Comparison of ENCODE assay signal across 26 cellular contexts in the genomic region with DNA sequence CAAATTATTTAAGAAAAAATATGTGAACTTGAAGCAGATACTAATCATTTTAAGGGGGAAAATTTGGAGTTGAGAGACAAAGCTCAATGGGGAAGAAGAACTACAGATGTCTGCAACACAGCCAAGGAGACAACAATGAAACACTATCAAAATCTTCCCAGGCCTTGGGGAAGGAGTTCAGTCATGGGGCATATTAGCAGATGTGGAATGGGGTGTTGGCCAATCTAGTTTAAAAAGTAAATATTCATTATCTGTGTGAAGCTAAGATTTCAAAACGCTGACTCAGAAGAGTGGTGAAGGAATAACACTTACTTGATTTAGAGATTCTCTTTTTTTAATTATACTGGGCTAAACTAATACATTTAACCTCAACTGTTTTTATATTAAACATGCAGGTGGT.
DNase-seq lines count a peak whose midpoint lies in the region; ATAC-seq, FAIRE-seq and TF ChIP-seq lines count a peak whose summit lies in the region.
"Had no signal": no experiment of that assay in that cellular context is flagged by ENCODE, and none has a peak within 500 bp of the region (broad histone marks: within the 10 kb centered on the region; RNA-seq: fewer than 3 reads in every experiment).

No MANE protein-coding gene starts in this region.

- no peaks in the 10 kb centered on the region for H3K36me3 Mint-ChIP-seq in astrocyte (ENCODE audit: low read depth, unreplicated experiment)
- H3K36me3 Mint-ChIP-seq: activated naive CD8-positive, alpha-beta T cell treated with anti-CD3 and anti-CD28 coated beads for 36 hours; CD8-positive, alpha-beta T cell; mesothelial cell of epicardium had no signal

- no peak for FAIRE-seq in astrocyte (lab: Jason Lieb, UNC)
- FAIRE-seq: GM12891, H54 had no signal

- H3K27ac Mint-ChIP-seq in astrocyte (ENCODE audit: unreplicated experiment): no peak overlapping the region
- H3K27ac Mint-ChIP-seq: activated CD8-positive, alpha-beta T cell treated with anti-CD3 and anti-CD28 coated beads, Interleukin-2, amount 10 ng/mL, durations not matched to agents 7 days and 5 days; activated naive CD8-positive, alpha-beta T cell treated with anti-CD3 and anti-CD28 coated beads for 36 hours; CD8-positive, alpha-beta T cell; mesothelial cell of epicardium; naive thymus-derived CD8-positive, alpha-beta T cell had no signal

- ATAC-seq in HG02798 (IDR thresholded peaks at IDR 0.05; ENCODE audit: poor library complexity, unreplicated experiment): no peak
- no peak for ATAC-seq in HG03135 (IDR thresholded peaks at IDR 0.05; ENCODE audit: unreplicated experiment)
- ATAC-seq in HG02884 (IDR thresholded peaks at IDR 0.05; ENCODE audit: unreplicated experiment): no peak
- ATAC-seq: activated CD8-positive, alpha-beta T cell treated with anti-CD3 and anti-CD28 coated beads, Interleukin-2, amount 10 ng/mL, durations not matched to agents 7 days and 5 days; CD8-positive, alpha-beta T cell; heart right ventricle; left lung; naive thymus-derived CD8-positive, alpha-beta T cell had no signal

- H3K4me2 ChIP-seq in astrocyte (ENCODE audit: low read length): no peak overlapping the region
- no peak overlapping the region for H3K4me2 ChIP-seq in fibroblast of lung (ENCODE audit: extremely low read depth, insufficient read depth, low read length)

- H3K4me1 Mint-ChIP-seq in astrocyte (ENCODE audit: low read depth, unreplicated experiment): peaks cover 6% of the 10 kb centered on the region
- H3K4me1 Mint-ChIP-seq: activated naive CD8-positive, alpha-beta T cell treated with anti-CD3 and anti-CD28 coated beads for 36 hours; mesothelial cell of epicardium; naive thymus-derived CD8-positive, alpha-beta T cell had no signal

- no peaks in the 10 kb centered on the region for H3K27me3 ChIP-seq in astrocyte (ENCODE audit: insufficient read depth, low read length)
- no peaks in the 10 kb centered on the region for H3K27me3 ChIP-seq in fibroblast of lung (ENCODE audit: control insufficient read depth, insufficient read depth, low read length)
- H3K27me3 ChIP-seq: heart right ventricle, left lung had no signal

- H3K36me3 ChIP-seq in astrocyte (ENCODE audit: insufficient read depth, low read length) (no peaks in the 10 kb centered on the region), fibroblast of lung (ENCODE audit: control insufficient read depth, insufficient read depth, low read length) (no peaks in the 10 kb centered on the region)
- H3K36me3 ChIP-seq: heart right ventricle, left lung, thoracic aorta had no signal

- H4K20me1 ChIP-seq in astrocyte (ENCODE audit: insufficient read depth, low read length) (no peaks in the 10 kb centered on the region), fibroblast of lung (ENCODE audit: control insufficient read depth, extremely low read depth, insufficient read depth, low read length) (no peaks in the 10 kb centered on the region)

- H3K9me3 ChIP-seq in astrocyte (ENCODE audit: insufficient read depth, low read depth, low read length): no peaks in the 10 kb centered on the region
- no peaks in the 10 kb centered on the region for H3K9me3 ChIP-seq in fibroblast of lung (ENCODE audit: control insufficient read depth, insufficient read depth, low read depth, low read length)
- H3K9me3 ChIP-seq: thoracic aorta had no signal

- peaks cover 2% of the 10 kb centered on the region for H3K27me3 Mint-ChIP-seq in astrocyte (ENCODE audit: low read depth, unreplicated experiment)
- H3K27me3 Mint-ChIP-seq: activated naive CD8-positive, alpha-beta T cell treated with anti-CD3 and anti-CD28 coated beads for 36 hours; naive thymus-derived CD8-positive, alpha-beta T cell had no signal

- peaks cover 3% of the 10 kb centered on the region for H3K4me1 ChIP-seq in astrocyte (ENCODE audit: insufficient read depth, low read length)
- H3K4me1 ChIP-seq in fibroblast of lung (ENCODE audit: control insufficient read depth, extremely low read depth, insufficient read depth, low read length): no peaks in the 10 kb centered on the region
- H3K4me1 ChIP-seq: heart right ventricle, left lung had no signal

- no peak overlapping the region for H3K9ac ChIP-seq in astrocyte (ENCODE audit: low read length)
- no peak overlapping the region for H3K9ac ChIP-seq in fibroblast of lung (ENCODE audit: insufficient read depth, low read length)

- H3K79me2 ChIP-seq in astrocyte (ENCODE audit: insufficient read depth, low read length) (no peaks in the 10 kb centered on the region), fibroblast of lung (ENCODE audit: control insufficient read depth, insufficient read depth, low read length) (no peaks in the 10 kb centered on the region)

- no peaks in the 10 kb centered on the region for H3K9me3 Mint-ChIP-seq in astrocyte (ENCODE audit: unreplicated experiment)

- H2AFZ ChIP-seq in astrocyte (ENCODE audit: low read depth, low read length) (no peak overlapping the region), fibroblast of lung (ENCODE audit: low read length) (no peak overlapping the region)

- H3K27ac ChIP-seq in astrocyte (ENCODE audit: low read depth, low read length): peak overlapping the region; percentile 10
- no peak overlapping the region for H3K27ac ChIP-seq in fibroblast of lung (ENCODE audit: insufficient read depth, low read length)
- H3K27ac ChIP-seq: heart right ventricle, left lung, thoracic aorta had no signal

- no peak for TF ChIP-seq CTCF in astrocyte (IDR thresholded peaks at IDR 0.05; ENCODE audit: insufficient read depth, low read depth, low read length)
- no peak for TF ChIP-seq CTCF in fibroblast of lung (conservative IDR thresholded peaks at IDR 0.05 in 1 of 2, IDR thresholded peaks at IDR 0.05 in 1 of 2; ENCODE audit: low read depth in 1 of 2, low read length in 2 of 2)

- DNase-seq in EL (peak; percentile 31), astrocyte (ENCODE audit: low read depth) (peak; percentile 91), fibroblast of lung (ENCODE audit: low read depth in 2 of 2) (peak; percentile 8 to 90), skeletal muscle cell (ENCODE audit: low read depth) (peak; percentile 28)
- DNase-seq: activated CD8-positive, alpha-beta T cell treated with anti-CD3 and anti-CD28 coated beads, Interleukin-2, amount 10 ng/mL, durations not matched to agents 7 days and 5 days; activated effector memory CD4-positive, alpha-beta T cell treated with Interleukin-2 at 50 U/mL for 16 hours; activated naive CD8-positive, alpha-beta T cell treated with anti-CD3 and anti-CD28 coated beads for 36 hours; activated T-cell treated with anti-CD3 and anti-CD28 coated beads for 4 hours; CD8-positive, alpha-beta T cell; DMS79; foreskin fibroblast; heart right ventricle; left lung; naive thymus-derived CD8-positive, alpha-beta T cell; NCI-H187; NCI-H69; stimulated activated CD4-positive, alpha-beta T cell treated with anti-CD3 and anti-CD28 coated beads, Interleukin-4, amount 100 ng/mL, for 1 hour; stimulated activated naive CD4-positive, alpha-beta T cell; T-helper 1 cell had no signal

- H3K4me3 ChIP-seq in astrocyte (ENCODE audit: insufficient read depth, low read depth, low read length) (no peak overlapping the region), fibroblast of lung (replicated peaks in 1 of 4; ENCODE audit: control extremely low read depth in 1 of 4, insufficient read depth in 1 of 4, low read depth in 3 of 4, low read length in 4 of 4) (no peak overlapping the region), skeletal muscle cell (ENCODE audit: low read depth, low read length) (no peak overlapping the region)
- H3K4me3 ChIP-seq: heart right ventricle, left lung, thoracic aorta had no signal

- no peak overlapping the region for H3K4me3 Mint-ChIP-seq in astrocyte (ENCODE audit: unreplicated experiment)
- H3K4me3 Mint-ChIP-seq: activated CD8-positive, alpha-beta T cell treated with anti-CD3 and anti-CD28 coated beads, Interleukin-2, amount 10 ng/mL, durations not matched to agents 7 days and 5 days; activated naive CD8-positive, alpha-beta T cell treated with anti-CD3 and anti-CD28 coated beads for 36 hours; CD8-positive, alpha-beta T cell; mesothelial cell of epicardium; naive thymus-derived CD8-positive, alpha-beta T cell had no signal

Comparison
In these comparisons a context has a peak if more than half of its experiments do, and no peak if none do; other contexts are left out.
1. DNase-seq: peak in every context shown above with its lines; median percentile 91 in astrocyte; 49 in fibroblast of lung; 31 in EL; 28 in skeletal muscle cell.